1 cellular context compared by ENCODE assay signal in the genomic region with DNA sequence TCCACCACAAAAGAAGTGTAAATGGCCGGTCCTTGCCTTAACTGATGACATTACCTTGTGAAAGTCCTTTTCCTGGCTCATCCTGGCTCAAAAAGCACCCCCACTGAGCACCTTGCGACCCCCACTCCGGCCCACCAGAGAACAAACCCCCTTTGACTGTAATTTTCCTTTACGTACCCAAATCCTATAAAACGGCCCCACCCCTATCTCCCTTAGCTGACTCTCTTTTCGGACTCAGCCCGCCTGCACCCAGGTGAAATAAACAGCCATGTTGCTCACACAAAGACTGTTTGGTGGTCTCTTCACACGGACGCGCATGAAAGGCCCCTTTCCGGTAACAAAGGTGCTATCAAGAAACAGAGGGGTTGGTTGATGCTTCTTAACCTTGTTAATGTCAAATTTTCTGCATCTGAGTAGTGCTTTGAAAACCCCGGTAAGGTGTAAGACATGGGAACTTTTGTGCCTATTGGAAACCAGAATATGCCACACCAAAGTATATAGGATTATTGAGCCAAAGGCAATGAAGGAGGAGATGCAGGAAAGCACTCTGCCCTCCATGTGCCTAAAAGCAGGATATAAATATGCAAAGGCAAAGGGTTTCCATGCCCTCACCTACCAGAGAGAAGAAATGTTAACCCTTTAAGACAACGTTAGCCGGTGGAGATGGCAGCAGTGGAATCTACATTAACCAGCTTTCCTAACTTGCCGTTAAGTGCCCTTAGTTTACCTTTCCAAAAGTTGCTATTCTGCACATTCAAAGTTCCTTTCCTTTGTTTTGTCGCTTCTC.
TF ChIP-seq lines count a peak whose summit lies in the region.

No MANE protein-coding gene starts in this region.

TF ChIP-seq in WTC11, 78 proteins besides CTCF, POLR2A, EP300 and RAD21:
- TF ChIP-seq, protein P1, sequence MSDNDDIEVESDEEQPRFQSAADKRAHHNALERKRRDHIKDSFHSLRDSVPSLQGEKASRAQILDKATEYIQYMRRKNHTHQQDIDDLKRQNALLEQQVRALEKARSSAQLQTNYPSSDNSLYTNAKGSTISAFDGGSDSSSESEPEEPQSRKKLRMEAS (CRISPR knock-in tag; IDR thresholded peaks at IDR 0.05), result 0 out of 2 replicates have a peak, but pooled peaks have one; percentile 19
- TF ChIP-seq, protein P2, sequence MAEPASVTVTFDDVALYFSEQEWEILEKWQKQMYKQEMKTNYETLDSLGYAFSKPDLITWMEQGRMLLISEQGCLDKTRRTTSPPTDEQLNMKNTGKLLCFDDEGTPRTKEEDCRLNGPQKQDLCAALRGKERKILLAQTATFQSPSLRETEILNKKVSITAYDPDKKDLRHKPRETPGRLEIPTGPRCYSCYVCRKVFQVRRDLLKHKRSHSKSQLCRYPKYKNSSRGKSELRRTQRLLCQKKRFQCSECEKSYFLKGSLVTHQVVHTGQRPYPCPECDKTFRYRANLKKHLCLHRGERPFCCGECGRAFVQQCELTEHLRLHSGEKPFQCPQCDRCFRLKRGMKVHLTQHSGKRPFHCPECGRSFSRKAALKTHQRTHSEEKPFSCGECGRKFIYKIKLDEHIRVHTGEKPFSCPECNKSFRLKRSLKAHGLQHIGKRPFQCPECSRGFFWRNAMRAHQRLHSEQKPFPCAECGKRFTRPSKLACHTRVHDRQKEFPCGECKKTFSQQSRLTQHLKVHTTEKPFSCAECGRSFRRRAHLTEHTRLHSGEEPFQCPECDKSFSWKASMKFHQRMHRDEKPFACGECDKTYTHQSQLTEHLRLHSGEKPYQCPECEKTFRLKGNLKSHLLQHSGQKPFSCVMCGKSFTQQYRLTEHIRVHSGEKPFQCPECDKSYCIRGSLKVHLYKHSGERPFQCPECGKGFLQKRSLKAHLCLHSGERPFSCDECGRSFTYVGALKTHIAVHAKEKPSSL (CRISPR knock-in tag; conservative IDR thresholded peaks at IDR 0.05), result 0 out of 2 replicates have a peak, but pooled peaks have one; percentile 5
